Comparison of ENCODE assay signal across 17 cellular contexts in genomic region chr7:121085922-121086321, GRCh38.
DNase-seq lines count a peak whose midpoint lies in the region; ATAC-seq, FAIRE-seq and TF ChIP-seq lines count a peak whose summit lies in the region.
"Had no signal": no experiment of that assay in that cellular context is flagged by ENCODE, and none has a peak within 500 bp of the region (broad histone marks: within the 10 kb centered on the region; RNA-seq: fewer than 3 reads in every experiment).

No MANE protein-coding gene starts in this region.

- DNase-seq in HCT116 (ENCODE audit: low read depth, low spot score), result no peak
- peak; percentile 46 to 74 for DNase-seq in cardiac fibroblast (ENCODE audit: low read depth in 2 of 2)
- DNase-seq in keratinocyte (ENCODE audit: low read depth, low spot score), result no peak
- no peak for DNase-seq in stimulated activated naive CD8-positive, alpha-beta T cell treated with anti-CD3 and anti-CD28 coated beads, Interleukin-15, amount 100 ng/mL, for 72 hours
- DNase-seq in amygdala (lab: John Stamatoyannopoulos, UW), result no peak
- DNase-seq: activated CD4-positive, alpha-beta memory T cell treated with anti-CD3 and anti-CD28 coated beads, Interleukin-2, amount 10 ng/mL, durations not matched to agents 7 days and 5 days; activated gamma-delta T cell; caudate nucleus; CD8-positive, alpha-beta T cell; GF-D8; NCI-H1092 treated with DMSO at 0.1 percent for 48 hours; Peyer's patch had no signal

- H3K27me3 ChIP-seq in HCT116 (ENCODE audit: insufficient read depth, low read length) (no peaks in the 10 kb centered on the region), keratinocyte (ENCODE audit: control insufficient read depth, extremely low read depth, insufficient read depth, low read length) (no peaks in the 10 kb centered on the region), stomach smooth muscle (ENCODE audit: control insufficient read depth in 1 of 2, insufficient read depth in 2 of 2, low read length in 2 of 2) (no peaks in the 10 kb centered on the region)
- H3K27me3 ChIP-seq: Peyer's patch had no signal

- no peaks in the 10 kb centered on the region for H3K9me3 Mint-ChIP-seq in stimulated activated naive CD8-positive, alpha-beta T cell treated with anti-CD3 and anti-CD28 coated beads, Interleukin-15, amount 100 ng/mL, for 72 hours
- H3K9me3 Mint-ChIP-seq: activated CD4-positive, alpha-beta memory T cell treated with anti-CD3 and anti-CD28 coated beads, Interleukin-2, amount 10 ng/mL, durations not matched to agents 7 days and 5 days; CD8-positive, alpha-beta T cell had no signal

- no peak overlapping the region for H3K4me2 ChIP-seq in HCT116 (ENCODE audit: low read length)
- no peak overlapping the region for H3K4me2 ChIP-seq in keratinocyte (ENCODE audit: control insufficient read depth, extremely low read depth, insufficient read depth, low read depth, low read length)

- TF ChIP-seq POLR2A in HCT116 (IDR thresholded peaks at IDR 0.05; ENCODE audit: borderline replicate concordance, extremely low read depth, insufficient read depth, insufficient read length) (no peak), GM18505 (IDR thresholded peaks at IDR 0.05; ENCODE audit: borderline replicate concordance, extremely low read depth, insufficient read depth, insufficient read length) (no peak)

- POLR2A ChIA-PET in HCT116 (lab: Charles Lee), result no interaction called here

- H3K9me3 ChIP-seq in HCT116 (ENCODE audit: control insufficient read depth in 1 of 2, insufficient read depth in 1 of 2, low read depth in 1 of 2, low read length in 2 of 2) (no peaks in the 10 kb centered on the region), keratinocyte (ENCODE audit: control insufficient read depth, low read depth, low read length) (no peaks in the 10 kb centered on the region), stomach smooth muscle (ENCODE audit: control insufficient read depth in 2 of 2, low read length in 2 of 2) (no peaks in the 10 kb centered on the region)
- H3K9me3 ChIP-seq: Peyer's patch had no signal

- no peak overlapping the region for H3K4me3 Mint-ChIP-seq in stimulated activated naive CD8-positive, alpha-beta T cell treated with anti-CD3 and anti-CD28 coated beads, Interleukin-15, amount 100 ng/mL, for 72 hours
- H3K4me3 Mint-ChIP-seq: activated CD4-positive, alpha-beta memory T cell treated with anti-CD3 and anti-CD28 coated beads, Interleukin-2, amount 10 ng/mL, durations not matched to agents 7 days and 5 days; CD8-positive, alpha-beta T cell had no signal

- H3K4me3 ChIP-seq in HCT116 (replicated peaks in 1 of 2; ENCODE audit: low read depth in 1 of 2, low read length in 2 of 2) (no peak overlapping the region), cardiac fibroblast (replicated peaks in 1 of 2; ENCODE audit: low read depth in 2 of 2, low read length in 2 of 2) (no peak overlapping the region), keratinocyte (ENCODE audit: control insufficient read depth in 2 of 3, extremely low read depth in 1 of 3, insufficient read depth in 2 of 3, low read depth in 1 of 3, low read length in 3 of 3) (no peak overlapping the region), stomach smooth muscle (ENCODE audit: low read length in 2 of 2) (no peak overlapping the region)
- H3K4me3 ChIP-seq: Peyer's patch had no signal

- H3K27ac Mint-ChIP-seq in stimulated activated naive CD8-positive, alpha-beta T cell treated with anti-CD3 and anti-CD28 coated beads, Interleukin-15, amount 100 ng/mL, for 72 hours, result no peak overlapping the region
- H3K27ac Mint-ChIP-seq: activated CD4-positive, alpha-beta memory T cell treated with anti-CD3 and anti-CD28 coated beads, Interleukin-2, amount 10 ng/mL, durations not matched to agents 7 days and 5 days; CD8-positive, alpha-beta T cell; progenitor cell of endocrine pancreas had no signal

- ATAC-seq in HCT116, result no peak
- no peak for ATAC-seq in stimulated activated naive CD8-positive, alpha-beta T cell treated with anti-CD3 and anti-CD28 coated beads, Interleukin-15, amount 100 ng/mL, for 72 hours
- ATAC-seq in GM18858 (IDR thresholded peaks at IDR 0.05; ENCODE audit: unreplicated experiment), result no peak
- no peak for ATAC-seq in GM18505 (IDR thresholded peaks at IDR 0.05; ENCODE audit: unreplicated experiment)
- ATAC-seq: CD8-positive, alpha-beta T cell had no signal

- RAD21 ChIA-PET in HCT116 (lab: Charles Lee; ENCODE audit: low non-redundant PET in 1 of 2, low total read pairs in 2 of 2, uncharacterized antibody in 2 of 2, unreplicated experiment in 2 of 2), result no interaction called here

- H3K9me1 ChIP-seq in keratinocyte (ENCODE audit: control insufficient read depth, extremely low read depth, insufficient read depth, low read length), result no peaks in the 10 kb centered on the region

- intact Hi-C loops in HCT116 (cut with micrococcal nuclease), result no loop called here

- H3K27me3 Mint-ChIP-seq in stimulated activated naive CD8-positive, alpha-beta T cell treated with anti-CD3 and anti-CD28 coated beads, Interleukin-15, amount 100 ng/mL, for 72 hours, result peaks cover 5% of the 10 kb centered on the region
- H3K27me3 Mint-ChIP-seq: progenitor cell of endocrine pancreas had no signal

- H2AFZ ChIP-seq in HCT116 (ENCODE audit: low read depth, low read length, poor library complexity, severe bottlenecking), result peak overlapping the region; percentile 55
- H2AFZ ChIP-seq in keratinocyte (ENCODE audit: control insufficient read depth, low read length), result peak overlapping the region; percentile 43

- no peak for TF ChIP-seq RAD21 in HCT116 (IDR thresholded peaks at IDR 0.05; ENCODE audit: low read depth)

- no TSS peak for BruUV-seq in HCT116 (replicated peaks; lab: Mats Ljungman, UMichigan)

- CTCF ChIA-PET in HCT116 (lab: Charles Lee), result no interaction called here

- peaks cover 9 to 33% of the 10 kb centered on the region in 2 experiments for H3K4me1 ChIP-seq in HCT116 (ENCODE audit: control insufficient read depth in 1 of 2, insufficient read depth in 2 of 2, low read length in 2 of 2)
- peaks cover 44% of the 10 kb centered on the region for H3K4me1 ChIP-seq in keratinocyte (ENCODE audit: control insufficient read depth, extremely low read depth, insufficient read depth, low read length)
- H3K4me1 ChIP-seq in stomach smooth muscle (ENCODE audit: control insufficient read depth, insufficient read depth, low read length), result peaks cover 27% of the 10 kb centered on the region
- H3K4me1 ChIP-seq: Peyer's patch had no signal

- no peak overlapping the region for H3K9ac ChIP-seq in HCT116 (ENCODE audit: low read length)
- no peak overlapping the region for H3K9ac ChIP-seq in keratinocyte (ENCODE audit: control insufficient read depth, extremely low read depth, insufficient read depth, low read length)
- H3K9ac ChIP-seq in stomach smooth muscle (ENCODE audit: low read length in 2 of 2), result peak overlapping the region in 1 of 2 donors; percentile 33

- no peaks in the 10 kb centered on the region for H3K79me2 ChIP-seq in HCT116 (ENCODE audit: insufficient read depth, low read length)
- H3K79me2 ChIP-seq in keratinocyte (ENCODE audit: control insufficient read depth, insufficient read depth, low read length), result no peaks in the 10 kb centered on the region

- H3K4me1 Mint-ChIP-seq in stimulated activated naive CD8-positive, alpha-beta T cell treated with anti-CD3 and anti-CD28 coated beads, Interleukin-15, amount 100 ng/mL, for 72 hours, result no peaks in the 10 kb centered on the region
- H3K4me1 Mint-ChIP-seq: activated CD4-positive, alpha-beta memory T cell treated with anti-CD3 and anti-CD28 coated beads, Interleukin-2, amount 10 ng/mL, durations not matched to agents 7 days and 5 days had no signal

- FAIRE-seq in keratinocyte (lab: Jason Lieb, UNC), result no peak
- FAIRE-seq: endothelial cell of umbilical vein had no signal

- H3K36me3 ChIP-seq in HCT116 (ENCODE audit: control insufficient read depth in 1 of 2, insufficient read depth in 2 of 2, low read length in 2 of 2) (no peaks in the 10 kb centered on the region), keratinocyte (ENCODE audit: control insufficient read depth in 2 of 2, extremely low read depth in 1 of 2, insufficient read depth in 2 of 2, low read length in 2 of 2) (no peaks in the 10 kb centered on the region), stomach smooth muscle (ENCODE audit: control insufficient read depth in 2 of 2, insufficient read depth in 2 of 2, low read length in 2 of 2) (no peaks in the 10 kb centered on the region)
- H3K36me3 ChIP-seq: Peyer's patch had no signal

- no peaks in the 10 kb centered on the region for H4K20me1 ChIP-seq in HCT116 (ENCODE audit: insufficient read depth)
- no peaks in the 10 kb centered on the region for H4K20me1 ChIP-seq in keratinocyte (ENCODE audit: control insufficient read depth, extremely low read depth, insufficient read depth, low read length)

- no peak overlapping the region for H3K27ac ChIP-seq in HCT116 (ENCODE audit: low read depth, low read length)
- H3K27ac ChIP-seq in keratinocyte (ENCODE audit: control insufficient read depth, insufficient read depth, low read length), result no peak overlapping the region
- peak overlapping the region; percentile 19 for H3K27ac ChIP-seq in stomach smooth muscle (ENCODE audit: low read length)

- TF ChIP-seq CTCF in HCT116 (IDR thresholded peaks at IDR 0.05 in 2 of 3, conservative IDR thresholded peaks at IDR 0.05 in 1 of 3; ENCODE audit: borderline replicate concordance in 1 of 3, insufficient read depth in 1 of 3, low read depth in 2 of 3, low read length in 2 of 3) (no peak), cardiac fibroblast (IDR thresholded peaks at IDR 0.05; ENCODE audit: low read depth, low read length) (no peak), keratinocyte (optimal IDR thresholded peaks at IDR 0.05 in 1 of 3, IDR thresholded peaks at IDR 0.05 in 1 of 3, conservative IDR thresholded peaks at IDR 0.05 in 1 of 3; ENCODE audit: extremely low read depth in 1 of 3, insufficient read depth in 2 of 3, low read length in 3 of 3) (no peak)

- no peaks in the 10 kb centered on the region for H3K9me2 ChIP-seq in HCT116 (ENCODE audit: insufficient read depth)

- dilution Hi-C loops in keratinocyte (cut with MboI; ENCODE audit: extremely low pct_ligation_motif_present, low sequenced_read_pairs), result no loop called here

TF ChIP-seq in HCT116, 20 proteins besides CTCF, POLR2A, EP300 and RAD21:
- TF ChIP-seq MAX (IDR thresholded peaks at IDR 0.05) (no peak), SIN3A (IDR thresholded peaks at IDR 0.05; ENCODE audit: low read depth) (no peak), TCF7L2 (IDR thresholded peaks at IDR 0.05; ENCODE audit: borderline replicate concordance, extremely low read depth, insufficient read depth, insufficient read length) (no peak)

Comparison
In these comparisons a context has a peak if more than half of its experiments do, and no peak if none do; other contexts are left out.
1. DNase-seq: peak in cardiac fibroblast (2 of 2); none in HCT116 (single experiment), keratinocyte (single experiment), stimulated activated naive CD8-positive, alpha-beta T cell treated with anti-CD3 and anti-CD28 coated beads, Interleukin-15, amount 100 ng/mL, for 72 hours (0 of 2) and amygdala (0 of 56).